In the genomic region with DNA sequence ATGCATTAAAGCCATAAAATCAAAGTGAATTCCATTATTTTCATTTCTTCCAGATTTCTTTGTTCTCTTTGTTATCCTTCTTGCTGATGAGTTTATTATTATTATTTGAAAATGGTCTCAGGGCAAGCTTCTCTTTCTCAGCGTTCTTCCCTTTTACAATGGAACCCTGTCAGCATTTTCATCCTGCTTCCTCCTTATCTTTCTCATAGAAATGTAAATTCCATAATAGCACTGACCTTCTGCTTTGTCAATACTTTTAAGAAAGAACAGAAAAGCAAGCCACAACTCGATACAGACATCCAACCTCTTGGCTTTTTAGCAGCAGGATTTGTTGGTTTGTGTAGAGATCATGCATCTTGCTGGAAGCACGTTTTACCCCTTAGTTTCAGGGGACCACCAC, we compare ENCODE assay signal across 34 cellular contexts.
"Had no signal": no experiment of that assay in that cellular context is flagged by ENCODE, and none has a peak within 500 bp of the region (broad histone marks: within the 10 kb centered on the region; RNA-seq: fewer than 3 reads in every experiment).

No MANE protein-coding gene starts in this region.

- FAIRE-seq: bronchial epithelial cell, colon had no signal

- H3K4me1 ChIP-seq: adrenal gland, Peyer's patch had no signal

- H3K36me3 ChIP-seq: adrenal gland, Peyer's patch, SJSA1 had no signal

- H3K36me3 Mint-ChIP-seq: activated naive CD4-positive, alpha-beta T cell treated with anti-CD3 and anti-CD28 coated beads, Interleukin-2, amount 50 U/mL, for 72 hours; T-cell had no signal

- H3K27me3 ChIP-seq: adrenal gland, Peyer's patch, SJSA1 had no signal

- H3K27ac Mint-ChIP-seq: activated CD4-positive, alpha-beta T cell treated with anti-CD3 and anti-CD28 coated beads, Interleukin-2, amount 10 ng/mL, durations not matched to agents 24 days and 14 days; activated CD8-positive, alpha-beta T cell treated with anti-CD3 and anti-CD28 coated beads for 36 hours; activated naive CD4-positive, alpha-beta T cell treated with anti-CD3 and anti-CD28 coated beads, Interleukin-2, amount 50 U/mL, for 72 hours; activated T-cell treated with anti-CD3 and anti-CD28 coated beads, Interleukin-2, amount 50 U/mL, for 72 hours; activated T-helper 17 cell treated with anti-CD3 and anti-CD28 coated beads, Interleukin-2, amount 50 U/mL, for 72 hours; brain; T-cell; T-helper 17 cell had no signal

- H3K4me3 Mint-ChIP-seq: activated CD4-positive, alpha-beta T cell treated with anti-CD3 and anti-CD28 coated beads, Interleukin-2, amount 10 ng/mL, durations not matched to agents 24 days and 14 days; activated CD8-positive, alpha-beta T cell treated with anti-CD3 and anti-CD28 coated beads for 36 hours; activated T-cell treated with anti-CD3 and anti-CD28 coated beads, Interleukin-2, amount 50 U/mL, for 72 hours; activated T-helper 17 cell treated with anti-CD3 and anti-CD28 coated beads, Interleukin-2, amount 50 U/mL, for 72 hours; brain; T-cell; T-helper 17 cell had no signal

- H3K4me3 ChIP-seq: adrenal gland, Peyer's patch, SJSA1 had no signal

- H3K27ac ChIP-seq: adrenal gland, Peyer's patch, SJSA1, VCaP had no signal

- H3K27me3 Mint-ChIP-seq: activated CD4-positive, alpha-beta T cell treated with anti-CD3 and anti-CD28 coated beads, Interleukin-2, amount 10 ng/mL, durations not matched to agents 24 days and 14 days; activated CD8-positive, alpha-beta T cell treated with anti-CD3 and anti-CD28 coated beads for 36 hours; activated T-helper 17 cell treated with anti-CD3 and anti-CD28 coated beads, Interleukin-2, amount 50 U/mL, for 72 hours; brain; T-helper 17 cell had no signal

- DNase-seq: activated CD4-positive, alpha-beta T cell treated with anti-CD3 and anti-CD28 coated beads, Interleukin-2, amount 10 ng/mL, durations not matched to agents 24 days and 14 days; activated CD4-positive, alpha-beta T cell treated with anti-CD3 and anti-CD28 coated beads, Interleukin-2, amount 50 U/mL, for 4 hours; activated CD4-positive, CD25-positive, alpha-beta regulatory T cell; activated CD8-positive, alpha-beta T cell treated with anti-CD3 and anti-CD28 coated beads for 36 hours; activated effector memory CD4-positive, alpha-beta T cell treated with anti-CD3 and anti-CD28 coated beads, Interleukin-2, amount 50 U/mL, for 16 hours; activated naive CD4-positive, alpha-beta T cell; activated T-cell treated with anti-CD3 and anti-CD28 coated beads, Interleukin-2, amount 50 U/mL, for 1 hour; activated T-cell treated with anti-CD3 and anti-CD28 coated beads, Interleukin-2, amount 50 U/mL, for 72 hours; adrenal gland; caudate nucleus; MM.1S; MV-4-11; NCI-H1092; NCI-H1436 treated with DMSO at 0.1 percent for 48 hours; NCI-H187 treated with DMSO at 0.1 percent for 48 hours; NCI-H2081; NCI-H345; NCI-H524 treated with DMSO at 0.1 percent for 48 hours; NCI-H748 treated with DMSO at 0.1 percent for 48 hours; NK-92 treated with Interleukin-12 subunit alpha and Interleukin-12 subunit beta, amount 100 ng/mL, for 24 hours; PC-3; Peyer's patch; RPMI8226; SHP77 treated with DMSO at 0.1 percent for 48 hours; T-cell; T-helper 17 cell; T-helper 9 cell had no signal

- H3K9me3 Mint-ChIP-seq: activated CD4-positive, alpha-beta T cell treated with anti-CD3 and anti-CD28 coated beads, Interleukin-2, amount 10 ng/mL, durations not matched to agents 24 days and 14 days; activated CD8-positive, alpha-beta T cell treated with anti-CD3 and anti-CD28 coated beads for 36 hours; activated naive CD4-positive, alpha-beta T cell treated with anti-CD3 and anti-CD28 coated beads, Interleukin-2, amount 50 U/mL, for 72 hours; activated T-cell treated with anti-CD3 and anti-CD28 coated beads, Interleukin-2, amount 50 U/mL, for 72 hours; activated T-helper 17 cell treated with anti-CD3 and anti-CD28 coated beads, Interleukin-2, amount 50 U/mL, for 72 hours; T-cell had no signal

- H3K9me3 ChIP-seq: adrenal gland, Peyer's patch, SJSA1 had no signal

- H3K4me1 Mint-ChIP-seq: activated CD4-positive, alpha-beta T cell treated with anti-CD3 and anti-CD28 coated beads, Interleukin-2, amount 10 ng/mL, durations not matched to agents 24 days and 14 days; activated T-helper 17 cell treated with anti-CD3 and anti-CD28 coated beads, Interleukin-2, amount 50 U/mL, for 72 hours; brain; T-cell; T-helper 17 cell had no signal
